Comparison of ENCODE assay signal across 16 cellular contexts in the genomic region with DNA sequence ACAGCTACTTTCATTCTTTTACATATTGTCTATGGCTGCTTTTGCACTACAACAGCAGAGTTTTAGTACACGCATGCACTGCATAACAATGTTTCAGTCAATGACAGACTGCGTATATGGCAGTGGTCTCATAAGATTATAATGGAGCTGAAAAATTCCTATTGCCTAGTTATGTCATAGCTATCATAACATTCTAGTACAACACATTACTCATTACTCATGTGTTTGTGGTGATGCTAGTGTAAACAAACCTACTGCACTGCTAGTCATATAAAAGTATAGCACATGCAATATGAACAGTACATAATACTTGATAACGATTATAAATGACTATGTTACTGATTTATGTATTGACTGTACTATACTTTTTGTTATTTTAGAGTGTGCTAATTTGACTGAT. TPM values are rescaled to one million over a fixed set of nuclear protein-coding genes. Genes with fewer than 3 reads are reported as not detected.
DNase-seq lines count a peak whose midpoint lies in the region; ATAC-seq and TF ChIP-seq lines count a peak whose summit lies in the region.
"Had no signal": no experiment of that assay in that cellular context is flagged by ENCODE, and none has a peak within 500 bp of the region (broad histone marks: within the 10 kb centered on the region; RNA-seq: fewer than 3 reads in every experiment).

No MANE protein-coding gene starts in this region.

- no peak overlapping the region for H3K14ac ChIP-seq in mesenchymal stem cell (ENCODE audit: low read length in 2 of 2)

- in situ Hi-C loops in brain microvascular endothelial cell (cut with HindIII; ENCODE audit: low pct_ligation_motif_present, low sequenced_read_pairs), result no loop called here
- in situ Hi-C loops in HAP-1 (cut with MboI; ENCODE audit: low sequenced_read_pairs), result no loop called here

- H3K79me1 ChIP-seq in mesenchymal stem cell (replicated peaks; ENCODE audit: low read length, poor library complexity, severe bottlenecking), result no peaks in the 10 kb centered on the region

- H3K9ac ChIP-seq in mesenchymal stem cell (ENCODE audit: low read length), result no peak overlapping the region

- H3K4me2 ChIP-seq in mesenchymal stem cell (ENCODE audit: low read length, poor library complexity, severe bottlenecking), result no peak overlapping the region

- H3K36me3 ChIP-seq in brain microvascular endothelial cell (replicated peaks) (no peaks in the 10 kb centered on the region), mesenchymal stem cell (ENCODE audit: control insufficient read depth in 1 of 2, insufficient read depth in 2 of 2, low read depth in 1 of 2, low read length in 2 of 2) (no peaks in the 10 kb centered on the region), HAP-1 (replicated peaks) (no peaks in the 10 kb centered on the region)

- H3K9me3 ChIP-seq in mesenchymal stem cell (ENCODE audit: control insufficient read depth, low read length), result no peaks in the 10 kb centered on the region
- H3K9me3 ChIP-seq in HAP-1, result no peaks in the 10 kb centered on the region

- H3K27me3 ChIP-seq in brain microvascular endothelial cell (replicated peaks), result no peaks in the 10 kb centered on the region
- peaks cover 0 to 5% of the 10 kb centered on the region in 2 experiments for H3K27me3 ChIP-seq in mesenchymal stem cell (ENCODE audit: control insufficient read depth in 1 of 2, insufficient read depth in 1 of 2, low read length in 2 of 2)
- H3K27me3 ChIP-seq in HAP-1 (ENCODE audit: low read depth), result no peaks in the 10 kb centered on the region

- H2AK5ac ChIP-seq in mesenchymal stem cell (ENCODE audit: low read length, severe bottlenecking), result no peak overlapping the region

- H3K4me1 ChIP-seq in mesenchymal stem cell (ENCODE audit: control insufficient read depth, insufficient read depth, low read depth, low read length), result no peaks in the 10 kb centered on the region
- H3K4me1 ChIP-seq in HAP-1, result peaks cover 19% of the 10 kb centered on the region

- H2BK120ac ChIP-seq in mesenchymal stem cell (ENCODE audit: low read depth, low read length), result no peak overlapping the region

- H3K18ac ChIP-seq in mesenchymal stem cell (ENCODE audit: low read depth in 1 of 2, low read length in 2 of 2), result no peak overlapping the region

- no peak for TF ChIP-seq CTCF in brain microvascular endothelial cell (IDR thresholded peaks at IDR 0.05; ENCODE audit: low read depth, low read length, missing control alignments)

- WGBS in mesenchymal stem cell, result 100% methylated on average over 1 of the region's 3 CpGs

- no peak overlapping the region for H3K27ac ChIP-seq in brain microvascular endothelial cell
- H3K27ac ChIP-seq in mesenchymal stem cell (ENCODE audit: low read length, poor library complexity, severe bottlenecking), result no peak overlapping the region

- DNase-seq in HCEC 1CT, result peak; percentile 64
- peak; percentile 40 for DNase-seq in NCI-H226
- peak; percentile 39 for DNase-seq in brain microvascular endothelial cell
- DNase-seq in mesenchymal stem cell, result peak; percentile 47
- no peak for DNase-seq in mucosa of gallbladder (ENCODE audit: low spot score)
- DNase-seq in HAP-1 (ENCODE audit: low spot score in 2 of 2), result no peak
- DNase-seq: DMS 273 treated with DMSO at 0.1 percent for 48 hours, H9, NCI-H1092 treated with DMSO at 0.1 percent for 48 hours, NCI-H1694, NCI-H2107, NCI-H446, NCI-H748 treated with DMSO at 0.1 percent for 48 hours, SHP77 treated with DMSO at 0.1 percent for 48 hours had no signal

- no peak overlapping the region for H2AFZ ChIP-seq in mesenchymal stem cell (ENCODE audit: low read depth, low read length)

- no peak overlapping the region for H2BK12ac ChIP-seq in mesenchymal stem cell (ENCODE audit: low read length in 2 of 2)

- H2BK15ac ChIP-seq in mesenchymal stem cell (ENCODE audit: low read depth, poor library complexity, severe bottlenecking), result no peak overlapping the region

- H4K91ac ChIP-seq in mesenchymal stem cell (ENCODE audit: low read length), result no peak overlapping the region

- no peak overlapping the region for H3K4ac ChIP-seq in mesenchymal stem cell (ENCODE audit: low read depth in 1 of 2, low read length in 2 of 2)

- H3K4me3 ChIP-seq in brain microvascular endothelial cell (ENCODE audit: low read depth, low read length), result no peak overlapping the region
- no peak overlapping the region for H3K4me3 ChIP-seq in mesenchymal stem cell (ENCODE audit: insufficient read depth in 1 of 2, low read depth in 1 of 2, low read length in 2 of 2)
- H3K4me3 ChIP-seq in HAP-1, result no peak overlapping the region
- H3K4me3 ChIP-seq: GM12878 had no signal

- H4K8ac ChIP-seq in mesenchymal stem cell (ENCODE audit: low read length), result no peak overlapping the region

- no peak for ATAC-seq in HG03469 (IDR thresholded peaks at IDR 0.05; ENCODE audit: unreplicated experiment)
- ATAC-seq: GM12878 had no signal

- H3K23ac ChIP-seq in mesenchymal stem cell (ENCODE audit: low read length in 2 of 2), result no peak overlapping the region

- H2BK5ac ChIP-seq in mesenchymal stem cell (ENCODE audit: low read depth, low read length, poor library complexity, severe bottlenecking), result no peak overlapping the region

RNA-seq across cellular contexts. Expression of a gene that starts 47.9 kb away (rescaled TPM):
- polyA plus RNA-seq in mesenchymal stem cell (2013, experiment 1 of 2), result 6.3 TPM
- 7.3 TPM for polyA plus RNA-seq in mesenchymal stem cell (2013, experiment 2 of 2)
- total RNA-seq in mucosa of gallbladder, result 16.4 TPM

RNA-seq across cellular contexts. Expression of a gene that starts 48.1 kb away (rescaled TPM):
- 1.5 TPM for polyA plus RNA-seq in mesenchymal stem cell (2013, experiment 1 of 2)
- 1.5 TPM for polyA plus RNA-seq in mesenchymal stem cell (2013, experiment 2 of 2)
- 7.2 TPM for total RNA-seq in mucosa of gallbladder

Comparison
In these comparisons a context has a peak if more than half of its experiments do, and no peak if none do; other contexts are left out.
1. DNase-seq: peak in HCEC 1CT (single experiment), NCI-H226 (single experiment), brain microvascular endothelial cell (single experiment) and mesenchymal stem cell (single experiment); none in mucosa of gallbladder (single experiment) and HAP-1 (0 of 2).